Comparison of ENCODE assay signal across 1 cellular context in genomic region chr16:49600541-49600940, GRCh38.
TF ChIP-seq lines count a peak whose summit lies in the region.

No MANE protein-coding gene starts in this region.

TF ChIP-seq in WTC11, 78 proteins besides CTCF, POLR2A, EP300 and RAD21 (continued from another document):
- TF ChIP-seq USF1 (CRISPR knock-in tag; IDR thresholded peaks at IDR 0.05) (no peak), FOXP4 (CRISPR knock-in tag; IDR thresholded peaks at IDR 0.05) (no peak)
TF ChIP-seq in WTC11: peak in this region for 0.
